Comparison of ENCODE assay signal across 17 cellular contexts in the genomic region with DNA sequence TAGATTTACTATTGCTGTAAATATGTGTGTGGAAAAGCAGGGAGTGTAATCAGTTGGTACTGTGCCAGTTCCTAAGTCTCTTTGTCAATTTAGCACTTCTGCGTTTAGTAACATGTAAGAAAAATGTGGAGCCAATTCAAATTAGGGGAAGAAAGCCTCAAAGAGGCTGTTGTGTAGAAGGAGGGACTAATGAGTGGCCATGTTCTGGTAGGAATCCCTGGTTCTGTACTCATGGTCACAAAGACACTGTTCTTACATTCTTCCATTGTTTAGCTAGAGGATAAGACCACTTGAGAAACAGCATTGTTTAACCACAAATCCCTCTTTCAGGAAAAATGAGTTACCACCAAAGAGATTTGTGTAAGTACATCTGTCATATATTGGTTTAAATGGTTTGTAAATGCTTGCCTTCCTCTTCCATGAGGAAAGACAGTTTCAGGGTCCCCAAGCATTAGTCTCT. TPM values are rescaled to one million over a fixed set of nuclear protein-coding genes. Genes with fewer than 3 reads are reported as not detected.
DNase-seq lines count a peak whose midpoint lies in the region; ATAC-seq, FAIRE-seq and TF ChIP-seq lines count a peak whose summit lies in the region.
"Had no signal": no experiment of that assay in that cellular context is flagged by ENCODE, and none has a peak within 500 bp of the region (broad histone marks: within the 10 kb centered on the region; RNA-seq: fewer than 3 reads in every experiment).

No MANE protein-coding gene starts in this region.

- dilution Hi-C loops in endothelial cell of umbilical vein (cut with MboI; ENCODE audit: extremely low pct_ligation_motif_present, low sequenced_read_pairs), result no loop called here

- no peak overlapping the region for H3K23ac ChIP-seq in H9 (ENCODE audit: insufficient read length, low read depth, low read length)

- H3K36me3 Mint-ChIP-seq in HFFc6 (ENCODE audit: low read depth) (peaks cover 4% of the 10 kb centered on the region), H9 (ENCODE audit: insufficient read depth in 1 of 3, low read depth in 3 of 3) (no peaks in the 10 kb centered on the region)
- H3K36me3 Mint-ChIP-seq: CD8-positive, alpha-beta memory T cell had no signal

- peaks cover 75% of the 10 kb centered on the region for H3K4me1 Mint-ChIP-seq in HFFc6 (ENCODE audit: low read depth)
- H3K4me1 Mint-ChIP-seq in H9, result peaks cover 24 to 39% of the 10 kb centered on the region in 2 experiments
- H3K4me1 Mint-ChIP-seq: activated CD4-positive, alpha-beta T cell treated with anti-CD3 and anti-CD28 coated beads, Interleukin-2, amount 10 ng/mL, durations not matched to agents 24 days and 14 days; CD8-positive, alpha-beta memory T cell had no signal

- no peak for TF ChIP-seq EP300 in sigmoid colon (IDR thresholded peaks at IDR 0.05)

- no peaks in the 10 kb centered on the region for H3K79me1 ChIP-seq in H9 (ENCODE audit: insufficient read depth, low read depth, low read length, poor library complexity, severe bottlenecking)

- no peak overlapping the region for H3K4me3 Mint-ChIP-seq in HFFc6
- H3K4me3 Mint-ChIP-seq in H9, result no peak overlapping the region
- H3K4me3 Mint-ChIP-seq: activated CD4-positive, alpha-beta T cell treated with anti-CD3 and anti-CD28 coated beads, Interleukin-2, amount 10 ng/mL, durations not matched to agents 24 days and 14 days; activated T-cell treated with anti-CD3 and anti-CD28 coated beads, Interleukin-2, amount 50 U/mL, for 72 hours; CD8-positive, alpha-beta memory T cell; endodermal cell; T-helper 1 cell treated with Interleukin-12 subunit alpha and Interleukin-12 subunit beta and Interleukin-4 antibody, amounts not matched to agents 30 μg/mL and 1 μg/mL, for 36 hours had no signal

- no peak overlapping the region for H3K4ac ChIP-seq in H9 (ENCODE audit: low read depth, low read length)

- H3K18ac ChIP-seq in H9 (ENCODE audit: insufficient read length, low read depth, low read length), result no peak overlapping the region

- WGBS in H9 (ENCODE audit: extremely low coverage, insufficient read length, low lambda C conversion rate), result no CpG with 5 or more reads among the region's 1 CpG
- WGBS in sigmoid colon, 2 donors, result 11 to 24% methylated on average over 1 of the region's 1 CpG

- no peaks in the 10 kb centered on the region for H3K9me1 ChIP-seq in endothelial cell of umbilical vein (replicated peaks; ENCODE audit: control insufficient read depth, extremely low read depth, insufficient read depth, low read length)

- no peak overlapping the region for H2BK5ac ChIP-seq in H9 (ENCODE audit: insufficient read length, low read length)

- POLR2A ChIA-PET in Panc1 (lab: Charles Lee) (no interaction called here), endothelial cell of umbilical vein (lab: Charles Lee) (interaction anchor here (0.5 to 2.3 kb wide), 4 partner anchors 9 to 51 kb away, joined by 3 to 7 read pairs (median 5); no protein-coding TSS in a partner anchor)

- H2BK20ac ChIP-seq in H9 (ENCODE audit: low read depth, low read length, poor library complexity, severe bottlenecking), result no peak overlapping the region

- peak overlapping the region; percentile 39 for H3K27ac Mint-ChIP-seq in HFFc6
- H3K27ac Mint-ChIP-seq in H9, result peak overlapping the region in 1 of 3 experiments; percentile 48; a peak in 1 of 7 replicates
- H3K27ac Mint-ChIP-seq: activated CD4-positive, alpha-beta T cell treated with anti-CD3 and anti-CD28 coated beads, Interleukin-2, amount 10 ng/mL, durations not matched to agents 24 days and 14 days; activated T-cell treated with anti-CD3 and anti-CD28 coated beads, Interleukin-2, amount 50 U/mL, for 72 hours; CD8-positive, alpha-beta memory T cell; endodermal cell; T-helper 1 cell treated with Interleukin-12 subunit alpha and Interleukin-12 subunit beta and Interleukin-4 antibody, amounts not matched to agents 30 μg/mL and 1 μg/mL, for 36 hours had no signal

- no peak overlapping the region for H3K14ac ChIP-seq in H9 (ENCODE audit: insufficient read depth, low read length)

- CTCF ChIA-PET in Panc1 (lab: Charles Lee), result interaction anchor here (0.6 to 1.5 kb wide), 2 partner anchors 8 to 151 kb away, joined by 6 to 13 read pairs; no protein-coding TSS in a partner anchor
- CTCF ChIA-PET in endothelial cell of umbilical vein (lab: Charles Lee), result interaction anchor here (0.8 to 4.9 kb wide), 13 partner anchors 8 to 108 kb away, joined by 3 to 29 read pairs (median 3); no protein-coding TSS in a partner anchor

- no peaks in the 10 kb centered on the region for H4K20me1 ChIP-seq in endothelial cell of umbilical vein (replicated peaks; ENCODE audit: control insufficient read depth, extremely low read depth, insufficient read depth, low read length)
- H4K20me1 ChIP-seq in H9 (ENCODE audit: control insufficient read depth, insufficient read depth, insufficient read length), result no peaks in the 10 kb centered on the region

- no peaks in the 10 kb centered on the region for H3K9me3 Mint-ChIP-seq in HFFc6
- H3K9me3 Mint-ChIP-seq in H9, result no peaks in the 10 kb centered on the region
- H3K9me3 Mint-ChIP-seq: activated CD4-positive, alpha-beta T cell treated with anti-CD3 and anti-CD28 coated beads, Interleukin-2, amount 10 ng/mL, durations not matched to agents 24 days and 14 days; activated T-cell treated with anti-CD3 and anti-CD28 coated beads, Interleukin-2, amount 50 U/mL, for 72 hours; CD8-positive, alpha-beta memory T cell; endodermal cell; T-helper 1 cell treated with Interleukin-12 subunit alpha and Interleukin-12 subunit beta and Interleukin-4 antibody, amounts not matched to agents 30 μg/mL and 1 μg/mL, for 36 hours had no signal

- H3K4me2 ChIP-seq in endothelial cell of umbilical vein (ENCODE audit: insufficient read depth, low read length) (peak overlapping the region; percentile 47), H9 (ENCODE audit: insufficient read depth, insufficient read length, low read length) (no peak overlapping the region)
- H3K4me2 ChIP-seq: hepatocyte had no signal

- DNase-seq in HFFc6 (no peak), Panc1 (ENCODE audit: low read depth, low spot score) (no peak), endothelial cell of umbilical vein (ENCODE audit: low read depth, low spot score) (peak; percentile 79), pulmonary artery endothelial cell (ENCODE audit: low read depth, low spot score) (peak; percentile 59), H9 (no peak), hippocampal formation (lab: John Stamatoyannopoulos, UW) (no peak), sigmoid colon (no peak)
- DNase-seq: activated CD4-positive, alpha-beta T cell treated with anti-CD3 and anti-CD28 coated beads, Interleukin-2, amount 10 ng/mL, durations not matched to agents 24 days and 14 days; activated T-cell treated with anti-CD3 and anti-CD28 coated beads, Interleukin-2, amount 50 U/mL, for 72 hours; CD8-positive, alpha-beta memory T cell; endodermal cell; Karpas-422; nucleus accumbens; transverse colon had no signal

- H3K9me3 ChIP-seq in Panc1 (ENCODE audit: control insufficient read depth, insufficient read depth, low read depth, low read length), result no peaks in the 10 kb centered on the region
- H3K9me3 ChIP-seq in endothelial cell of umbilical vein (replicated peaks; ENCODE audit: control insufficient read depth, insufficient read depth, low read length), result no peaks in the 10 kb centered on the region
- H3K9me3 ChIP-seq in H9 (ENCODE audit: control insufficient read depth, low read depth, low read length), result no peaks in the 10 kb centered on the region
- no peaks in the 10 kb centered on the region for H3K9me3 ChIP-seq in sigmoid colon
- H3K9me3 ChIP-seq: transverse colon had no signal

- ATAC-seq in Panc1, result no peak
- no peak for ATAC-seq in GM18909 (IDR thresholded peaks at IDR 0.05; ENCODE audit: poor library complexity, unreplicated experiment)
- ATAC-seq: activated T-cell treated with anti-CD3 and anti-CD28 coated beads, Interleukin-2, amount 50 U/mL, for 72 hours had no signal

- no peak overlapping the region for H2AK5ac ChIP-seq in H9 (ENCODE audit: insufficient read length, low read length)

- H2BK12ac ChIP-seq in H9 (ENCODE audit: insufficient read length, low read depth, low read length), result no peak overlapping the region

- H3K79me2 ChIP-seq in endothelial cell of umbilical vein (ENCODE audit: control insufficient read depth, insufficient read depth, low read length) (peaks cover 83% of the 10 kb centered on the region), H9 (ENCODE audit: insufficient read depth, low read length) (no peaks in the 10 kb centered on the region)
- H3K79me2 ChIP-seq: hepatocyte had no signal

- no TSS peak for BruUV-seq in Panc1 (replicated peaks; lab: Mats Ljungman, UMichigan)
- no TSS peak for BruUV-seq in endothelial cell of umbilical vein (replicated peaks; lab: Mats Ljungman, UMichigan)

- intact Hi-C loops in Panc1 (cut with micrococcal nuclease; ENCODE audit: unreplicated experiment), result no loop called here
- intact Hi-C loops in endothelial cell of umbilical vein (cut with micrococcal nuclease), result no loop called here
- intact Hi-C loops in sigmoid colon (cut with DNase I), result no loop called here

- no peak overlapping the region for H2BK120ac ChIP-seq in H9 (ENCODE audit: low read depth, low read length, poor library complexity, severe bottlenecking)

- H4K91ac ChIP-seq in H9 (ENCODE audit: insufficient read length, low read depth, low read length), result no peak overlapping the region

- H3K4me3 ChIP-seq in Panc1 (ENCODE audit: low read depth in 2 of 2, low read length in 2 of 2) (no peak overlapping the region), endothelial cell of umbilical vein (replicated peaks in 1 of 3; ENCODE audit: insufficient read depth in 1 of 3, low read depth in 1 of 3, low read length in 3 of 3) (no peak overlapping the region), sigmoid colon (no peak overlapping the region)
- H3K4me3 ChIP-seq: hepatocyte, transverse colon had no signal

- no peak overlapping the region for H2BK15ac ChIP-seq in H9 (ENCODE audit: low read depth, low read length)

- H3K27me3 Mint-ChIP-seq in HFFc6 (ENCODE audit: insufficient read depth) (peaks cover 2% of the 10 kb centered on the region; the same call in 1 of the 2 replicates), H9 (ENCODE audit: low read depth) (peaks cover 18% of the 10 kb centered on the region)

- H3K27me3 ChIP-seq in Panc1 (ENCODE audit: control insufficient read depth, insufficient read depth, low read length) (no peaks in the 10 kb centered on the region), endothelial cell of umbilical vein (ENCODE audit: control insufficient read depth in 2 of 2, insufficient read depth in 2 of 2, low read length in 2 of 2) (no peaks in the 10 kb centered on the region), H9 (ENCODE audit: insufficient read depth, low read length) (no peaks in the 10 kb centered on the region), sigmoid colon (no peaks in the 10 kb centered on the region)
- H3K27me3 ChIP-seq: transverse colon had no signal

- no peak overlapping the region for H3T11ph ChIP-seq in H9 (ENCODE audit: low read length)

- TF ChIP-seq POLR2A in endothelial cell of umbilical vein (IDR thresholded peaks at IDR 0.05; ENCODE audit: low read depth, low read length), result no peak
- no peak for TF ChIP-seq POLR2A in sigmoid colon (IDR thresholded peaks at IDR 0.05)

- no peaks in the 10 kb centered on the region for H3K23me2 ChIP-seq in H9 (ENCODE audit: insufficient read length, low read depth, low read length, poor library complexity, severe bottlenecking)

- no peak overlapping the region for H4K8ac ChIP-seq in H9 (replicated peaks; ENCODE audit: insufficient read length, low read depth, low read length)

- H3K4me1 ChIP-seq in Panc1 (ENCODE audit: control insufficient read depth, insufficient read depth, low read length), result peaks cover 75% of the 10 kb centered on the region
- peaks cover 79% of the 10 kb centered on the region for H3K4me1 ChIP-seq in endothelial cell of umbilical vein (ENCODE audit: control insufficient read depth, extremely low read depth, insufficient read depth, low read length)
- H3K4me1 ChIP-seq in H9 (ENCODE audit: insufficient read depth, low read length), result no peaks in the 10 kb centered on the region; the same call in 1 of the 2 replicates
- no peaks in the 10 kb centered on the region for H3K4me1 ChIP-seq in sigmoid colon
- H3K4me1 ChIP-seq: transverse colon had no signal

- no peak overlapping the region for H3K56ac ChIP-seq in H9 (ENCODE audit: insufficient read length, low read depth, low read length)

- in situ Hi-C loops in Panc1 (cut with HindIII; ENCODE audit: low pct_unique_long_range_greater_than_20kb, low sequenced_read_pairs), result no loop called here

- H3K9ac ChIP-seq in endothelial cell of umbilical vein (replicated peaks; ENCODE audit: extremely low read depth, insufficient read depth, low read length), result peak overlapping the region; percentile 91
- H3K9ac ChIP-seq in H9 (ENCODE audit: extremely low read depth, insufficient read length, low read length), result no peak overlapping the region

- TF ChIP-seq CTCF in HFFc6 (IDR thresholded peaks at IDR 0.05), result no peak
- no peak for TF ChIP-seq CTCF in Panc1 (IDR thresholded peaks at IDR 0.05)
- TF ChIP-seq CTCF in endothelial cell of umbilical vein (IDR thresholded peaks at IDR 0.05; ENCODE audit: extremely low read depth in 1 of 2, insufficient read depth in 1 of 2, low read depth in 1 of 2, low read length in 2 of 2), result no peak
- TF ChIP-seq CTCF in H9 (conservative IDR thresholded peaks at IDR 0.05), result no peak
- TF ChIP-seq CTCF in sigmoid colon (IDR thresholded peaks at IDR 0.05), result no peak

- H3K27ac ChIP-seq in Panc1 (ENCODE audit: low read length), result peak overlapping the region; percentile 84
- H3K27ac ChIP-seq in endothelial cell of umbilical vein (ENCODE audit: insufficient read depth, low read depth, low read length), result peak overlapping the region; percentile 97
- H3K27ac ChIP-seq in H9 (ENCODE audit: insufficient read length, low read depth, low read length), result no peak overlapping the region
- no peak overlapping the region for H3K27ac ChIP-seq in sigmoid colon
- H3K27ac ChIP-seq: hepatocyte, transverse colon had no signal

- H3K36me3 ChIP-seq in Panc1 (ENCODE audit: control insufficient read depth, insufficient read depth, low read length) (no peaks in the 10 kb centered on the region), endothelial cell of umbilical vein (ENCODE audit: control insufficient read depth in 2 of 2, extremely low read depth in 1 of 2, insufficient read depth in 2 of 2, low read length in 2 of 2) (peaks cover 0 to 5% of the 10 kb centered on the region in 2 experiments), sigmoid colon (no peaks in the 10 kb centered on the region)
- H3K36me3 ChIP-seq: transverse colon had no signal

- no peak overlapping the region for H4K5ac ChIP-seq in H9 (ENCODE audit: insufficient read length, low read depth, low read length)

- peak; percentile 15 for FAIRE-seq in endothelial cell of umbilical vein (lab: Jason Lieb, UNC)

- H2AFZ ChIP-seq in endothelial cell of umbilical vein (ENCODE audit: low read depth, low read length), result no peak overlapping the region
- H2AFZ ChIP-seq in H9 (ENCODE audit: low read length), result no peak overlapping the region
- H2AFZ ChIP-seq: hepatocyte had no signal

RNA-seq across cellular contexts. Expression of gene ARHGEF28, which starts 14.9 kb away (rescaled TPM):
- 10 to 100 TPM in 1 of 6 experiments, 1 to 10 TPM in 5; 7.5 to 13.6 (median 8.5) TPM for total RNA-seq in HFFc6 (2021; fragmentation: NEBNext Ultra II Directional; extraction: Animal tissue kit (Norgen Biotek cat#: 25700))
- total RNA-seq in Panc1 (2021; ENCODE audit: unreplicated experiment), result 34.8 TPM
- polyA plus RNA-seq in Panc1 (2012; ENCODE audit: insufficient read length), result 14.1 TPM
- 108 and 116 TPM in 2 replicates for total RNA-seq in endothelial cell of umbilical vein
- polyA plus RNA-seq in endothelial cell of umbilical vein, result 23.7 and 29.5 TPM in 2 replicates
- polyA plus RNA-seq in endothelial cell of umbilical vein (2011; cell fraction: cytosol; rRNA removed), result 19.4 and 22.2 TPM in 2 replicates
- 126 and 142 TPM in 2 replicates for polyA plus RNA-seq in endothelial cell of umbilical vein (2011; cell fraction: nucleus; rRNA removed)
- polyA plus RNA-seq in endothelial cell of umbilical vein (2012), result 50.9 and 51.5 TPM in 2 replicates
- 197 and 205 TPM in 2 replicates for polyA minus RNA-seq in endothelial cell of umbilical vein
- polyA minus RNA-seq in endothelial cell of umbilical vein (2011; cell fraction: cytosol; rRNA and poly(A)+ RNA removed), result 3.0 TPM
- polyA minus RNA-seq in endothelial cell of umbilical vein (2011; cell fraction: nucleus; rRNA and poly(A)+ RNA removed), result 510 and 605 TPM in 2 replicates
- total RNA-seq in pulmonary artery endothelial cell, result 74.8 and 113 TPM in 2 replicates
- 0.24 and 0.57 TPM in 2 replicates for total RNA-seq in H9 (2021)
- total RNA-seq in sigmoid colon, result 1 to 10 TPM; 3.7 to 6.9 (median 5.7) TPM
- polyA plus RNA-seq in sigmoid colon, result 1 to 10 TPM; 3.0 to 3.4 (median 3.0) TPM

Comparison
In these comparisons a context has a peak if more than half of its experiments do, and no peak if none do; other contexts are left out.
1. DNase-seq: peak in endothelial cell of umbilical vein (single experiment) and pulmonary artery endothelial cell (single experiment); none in HFFc6 (single experiment), Panc1 (single experiment), H9 (single experiment), hippocampal formation (0 of 2) and sigmoid colon (single experiment).
2. H3K27ac ChIP-seq: peak in Panc1 (single experiment) and endothelial cell of umbilical vein (single experiment); none in H9 (single experiment) and sigmoid colon (0 of 4).